In the genomic region with DNA sequence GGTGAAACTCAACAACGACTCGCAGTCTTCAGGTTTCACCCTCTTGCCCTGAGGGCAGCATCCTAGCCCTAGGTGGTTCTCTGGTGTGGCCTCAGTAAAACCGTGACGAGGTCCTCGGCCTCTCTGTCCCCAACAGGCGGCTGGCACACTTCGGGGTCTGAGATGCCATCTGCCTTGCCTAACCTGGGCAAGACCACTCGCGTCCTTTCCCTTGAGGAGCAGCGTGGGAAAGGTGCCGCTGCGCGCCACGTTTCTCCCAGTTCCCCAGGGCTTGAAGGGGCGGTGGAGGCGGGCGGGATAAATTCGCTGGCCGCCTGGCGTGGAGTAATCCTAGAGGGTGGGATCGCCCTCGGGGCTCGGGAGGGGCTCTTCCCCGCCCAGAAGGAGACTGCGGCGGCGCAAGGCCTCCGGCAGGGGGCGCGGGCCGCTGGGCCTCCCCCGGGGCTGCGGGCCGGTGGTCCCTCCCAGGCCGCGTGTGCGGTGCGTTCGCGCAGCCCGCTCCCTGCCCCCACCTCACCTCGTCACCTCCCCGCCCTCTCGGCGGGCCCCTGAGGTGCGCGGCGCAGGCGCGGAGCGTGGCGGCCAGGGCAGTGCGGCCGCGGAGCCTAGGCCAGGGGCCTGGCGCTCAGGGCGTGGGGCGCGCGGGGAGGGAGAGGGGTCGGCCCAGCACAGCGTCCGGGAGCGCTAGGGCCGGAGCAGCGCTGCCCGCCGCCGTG, we compare ENCODE assay signal across 1 cellular context.
TF ChIP-seq lines count a peak whose summit lies in the region.

Gene ZNF639, plus strand, starts transcription at position 551 of the 716 bp plus-strand sequence. CDS start 5,263 bp downstream, outside the sequence.

TF ChIP-seq in HepG2, 621 proteins besides CTCF, POLR2A, EP300 and RAD21 (continued from another document and continues in another):
- TF ChIP-seq, protein P1, sequence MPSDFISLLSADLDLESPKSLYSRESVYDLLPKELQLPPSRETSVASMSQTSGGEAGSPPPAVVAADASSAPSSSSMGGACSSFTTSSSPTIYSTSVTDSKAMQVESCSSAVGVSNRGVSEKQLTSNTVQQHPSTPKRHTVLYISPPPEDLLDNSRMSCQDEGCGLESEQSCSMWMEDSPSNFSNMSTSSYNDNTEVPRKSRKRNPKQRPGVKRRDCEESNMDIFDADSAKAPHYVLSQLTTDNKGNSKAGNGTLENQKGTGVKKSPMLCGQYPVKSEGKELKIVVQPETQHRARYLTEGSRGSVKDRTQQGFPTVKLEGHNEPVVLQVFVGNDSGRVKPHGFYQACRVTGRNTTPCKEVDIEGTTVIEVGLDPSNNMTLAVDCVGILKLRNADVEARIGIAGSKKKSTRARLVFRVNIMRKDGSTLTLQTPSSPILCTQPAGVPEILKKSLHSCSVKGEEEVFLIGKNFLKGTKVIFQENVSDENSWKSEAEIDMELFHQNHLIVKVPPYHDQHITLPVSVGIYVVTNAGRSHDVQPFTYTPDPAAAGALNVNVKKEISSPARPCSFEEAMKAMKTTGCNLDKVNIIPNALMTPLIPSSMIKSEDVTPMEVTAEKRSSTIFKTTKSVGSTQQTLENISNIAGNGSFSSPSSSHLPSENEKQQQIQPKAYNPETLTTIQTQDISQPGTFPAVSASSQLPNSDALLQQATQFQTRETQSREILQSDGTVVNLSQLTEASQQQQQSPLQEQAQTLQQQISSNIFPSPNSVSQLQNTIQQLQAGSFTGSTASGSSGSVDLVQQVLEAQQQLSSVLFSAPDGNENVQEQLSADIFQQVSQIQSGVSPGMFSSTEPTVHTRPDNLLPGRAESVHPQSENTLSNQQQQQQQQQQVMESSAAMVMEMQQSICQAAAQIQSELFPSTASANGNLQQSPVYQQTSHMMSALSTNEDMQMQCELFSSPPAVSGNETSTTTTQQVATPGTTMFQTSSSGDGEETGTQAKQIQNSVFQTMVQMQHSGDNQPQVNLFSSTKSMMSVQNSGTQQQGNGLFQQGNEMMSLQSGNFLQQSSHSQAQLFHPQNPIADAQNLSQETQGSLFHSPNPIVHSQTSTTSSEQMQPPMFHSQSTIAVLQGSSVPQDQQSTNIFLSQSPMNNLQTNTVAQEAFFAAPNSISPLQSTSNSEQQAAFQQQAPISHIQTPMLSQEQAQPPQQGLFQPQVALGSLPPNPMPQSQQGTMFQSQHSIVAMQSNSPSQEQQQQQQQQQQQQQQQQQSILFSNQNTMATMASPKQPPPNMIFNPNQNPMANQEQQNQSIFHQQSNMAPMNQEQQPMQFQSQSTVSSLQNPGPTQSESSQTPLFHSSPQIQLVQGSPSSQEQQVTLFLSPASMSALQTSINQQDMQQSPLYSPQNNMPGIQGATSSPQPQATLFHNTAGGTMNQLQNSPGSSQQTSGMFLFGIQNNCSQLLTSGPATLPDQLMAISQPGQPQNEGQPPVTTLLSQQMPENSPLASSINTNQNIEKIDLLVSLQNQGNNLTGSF (CRISPR knock-in tag; IDR thresholded peaks at IDR 0.05): no peak; the same call in 1 of the 2 replicates
- TF ChIP-seq GZF1 (CRISPR knock-in tag; IDR thresholded peaks at IDR 0.05) (no peak), SRSF4 (IDR thresholded peaks at IDR 0.05; ENCODE audit: low read depth, low read length, poor library complexity, severe bottlenecking) (no peak), ZNF782 (CRISPR knock-in tag; IDR thresholded peaks at IDR 0.05; ENCODE audit: borderline replicate concordance) (no peak), ZNF629 (CRISPR knock-in tag; conservative IDR thresholded peaks at IDR 0.05) (0 out of 2 replicates have a peak, but pooled peaks have one; percentile 25), ZFP62 (CRISPR knock-in tag; IDR thresholded peaks at IDR 0.05) (no peak), IRF2 (CRISPR knock-in tag; IDR thresholded peaks at IDR 0.05) (0 out of 2 replicates have a peak, but pooled peaks have one; percentile 21), SMAD3 (CRISPR knock-in tag; IDR thresholded peaks at IDR 0.05) (no peak; the same call in 1 of the 2 replicates), ETS1 (CRISPR knock-in tag; IDR thresholded peaks at IDR 0.05) (0 out of 2 replicates have a peak, but pooled peaks have one; percentile 35), ZNF280D (CRISPR knock-in tag; IDR thresholded peaks at IDR 0.05) (no peak), ZSCAN9 (CRISPR knock-in tag; IDR thresholded peaks at IDR 0.05; ENCODE audit: borderline replicate concordance) (0 out of 2 replicates have a peak, but pooled peaks have one; percentile 17), NAIF1 (CRISPR knock-in tag; IDR thresholded peaks at IDR 0.05; ENCODE audit: borderline replicate concordance) (no peak), U2AF1 (optimal IDR thresholded peaks at IDR 0.05; ENCODE audit: low read depth, low read length) (no peak), GTF3A (CRISPR knock-in tag; conservative IDR thresholded peaks at IDR 0.05) (0 out of 2 replicates have a peak, but pooled peaks have one; percentile 36), TFAP4 (IDR thresholded peaks at IDR 0.05; ENCODE audit: borderline replicate concordance, low read depth) (no peak; the same call in 1 of the 2 replicates), ZFP36L2 (CRISPR knock-in tag; IDR thresholded peaks at IDR 0.05) (no peak), RBFOX2 (IDR thresholded peaks at IDR 0.05; ENCODE audit: low read depth, low read length) (no peak; the same call in 1 of the 2 replicates), ZNF761 (CRISPR knock-in tag; conservative IDR thresholded peaks at IDR 0.05) (peak; percentile 83), NBN (conservative IDR thresholded peaks at IDR 0.05) (no peak), JUN (CRISPR knock-in tag; IDR thresholded peaks at IDR 0.05) (0 out of 2 replicates have a peak, but pooled peaks have one; percentile 55), ZNF691 (CRISPR knock-in tag; IDR thresholded peaks at IDR 0.05; ENCODE audit: borderline replicate concordance, low read depth) (peak; percentile 57; the same call in 1 of the 2 replicates), ZMYM3 (CRISPR knock-in tag; IDR thresholded peaks at IDR 0.05) (no peak), ZNF749 (CRISPR knock-in tag; IDR thresholded peaks at IDR 0.05; ENCODE audit: borderline replicate concordance) (peak; percentile 92), AHDC1 (CRISPR knock-in tag; IDR thresholded peaks at IDR 0.05; ENCODE audit: borderline replicate concordance) (no peak), ZNF7 (CRISPR knock-in tag; IDR thresholded peaks at IDR 0.05) (no peak), SATB2 (CRISPR knock-in tag; IDR thresholded peaks at IDR 0.05) (no peak), HOXA3 (CRISPR knock-in tag; IDR thresholded peaks at IDR 0.05) (peak; percentile 78), MAFK (conservative IDR thresholded peaks at IDR 0.05 in 1 of 2, IDR thresholded peaks at IDR 0.05 in 1 of 2; ENCODE audit: low read length in 2 of 2) (no peak), ZNF441 (CRISPR knock-in tag; IDR thresholded peaks at IDR 0.05; ENCODE audit: borderline replicate concordance) (0 out of 2 replicates have a peak, but pooled peaks have one; percentile 41), ZNF781 (CRISPR knock-in tag; IDR thresholded peaks at IDR 0.05; ENCODE audit: borderline replicate concordance, not compliant biosample characterization) (no peak), CBX5 (CRISPR knock-in tag; IDR thresholded peaks at IDR 0.05; ENCODE audit: borderline replicate concordance) (peak; percentile 61; the same call in 1 of the 2 replicates), NFE2L1 (CRISPR knock-in tag; IDR thresholded peaks at IDR 0.05; ENCODE audit: borderline replicate concordance) (no peak), ZBTB2 (CRISPR knock-in tag; IDR thresholded peaks at IDR 0.05; ENCODE audit: low read depth) (peak; percentile 71; the same call in 1 of the 2 replicates), ZNF326 (CRISPR knock-in tag; IDR thresholded peaks at IDR 0.05; ENCODE audit: borderline replicate concordance) (no peak)
- TF ChIP-seq, protein P2, sequence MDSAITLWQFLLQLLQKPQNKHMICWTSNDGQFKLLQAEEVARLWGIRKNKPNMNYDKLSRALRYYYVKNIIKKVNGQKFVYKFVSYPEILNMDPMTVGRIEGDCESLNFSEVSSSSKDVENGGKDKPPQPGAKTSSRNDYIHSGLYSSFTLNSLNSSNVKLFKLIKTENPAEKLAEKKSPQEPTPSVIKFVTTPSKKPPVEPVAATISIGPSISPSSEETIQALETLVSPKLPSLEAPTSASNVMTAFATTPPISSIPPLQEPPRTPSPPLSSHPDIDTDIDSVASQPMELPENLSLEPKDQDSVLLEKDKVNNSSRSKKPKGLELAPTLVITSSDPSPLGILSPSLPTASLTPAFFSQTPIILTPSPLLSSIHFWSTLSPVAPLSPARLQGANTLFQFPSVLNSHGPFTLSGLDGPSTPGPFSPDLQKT (CRISPR knock-in tag; IDR thresholded peaks at IDR 0.05; ENCODE audit: borderline replicate concordance): no peak
